17 cellular contexts compared by ENCODE assay signal in genomic region chr4:163621844-163622243, GRCh38.
"Had no signal": no experiment of that assay in that cellular context is flagged by ENCODE, and none has a peak within 500 bp of the region (broad histone marks: within the 10 kb centered on the region; RNA-seq: fewer than 3 reads in every experiment).

No MANE protein-coding gene starts in this region.

- H3K9ac ChIP-seq: parathyroid adenoma had no signal

- DNase-seq: activated T-cell treated with anti-CD3 and anti-CD28 coated beads, Interleukin-2, amount 50 U/mL, for 1 hour; endodermal cell; esophagus squamous epithelium; gastrocnemius medialis; heart left ventricle; islet precursor cell; left cardiac atrium; natural killer cell; sigmoid colon; stimulated activated CD4-positive, alpha-beta T cell treated with anti-CD3 and anti-CD28 coated beads, Interleukin-4, amount 100 ng/mL, for 1 hour; stimulated activated naive CD4-positive, alpha-beta T cell treated with Interleukin-2 at 50 U/mL for 16 hours; T-helper 1 cell had no signal

- H3K4me1 ChIP-seq: esophagus squamous epithelium, gastrocnemius medialis, parathyroid adenoma, sigmoid colon had no signal

- H3K9me3 ChIP-seq: esophagus squamous epithelium, gastrocnemius medialis, heart left ventricle, neutrophil, sigmoid colon had no signal

- ATAC-seq: activated naive CD4-positive, alpha-beta T cell treated with anti-CD3 and anti-CD28 coated beads, Interleukin-2, amount 50 U/mL, for 72 hours; gastrocnemius medialis; natural killer cell; SK-N-SH treated with all-trans-retinoic acid at 6 μM for 48 hours had no signal

- H2AFZ ChIP-seq: parathyroid adenoma had no signal

- H3K4me3 ChIP-seq: esophagus squamous epithelium, gastrocnemius medialis, heart left ventricle, lung, sigmoid colon had no signal

- H3K79me2 ChIP-seq: parathyroid adenoma had no signal

- H3K27me3 ChIP-seq: esophagus squamous epithelium, gastrocnemius medialis, heart left ventricle, neutrophil, sigmoid colon had no signal

- H3K27ac ChIP-seq: gastrocnemius medialis, neutrophil, parathyroid adenoma had no signal

- H3K36me3 ChIP-seq: esophagus squamous epithelium, gastrocnemius medialis, heart left ventricle, neutrophil, sigmoid colon had no signal
